ENCODE assay signal across 20 cellular contexts in genomic region chr7:157909370-157909769, GRCh38.
"Had no signal": no experiment of that assay in that cellular context is flagged by ENCODE, and none has a peak within 500 bp of the region (broad histone marks: within the 10 kb centered on the region; RNA-seq: fewer than 3 reads in every experiment).

No MANE protein-coding gene starts in this region.

- H3K4me1 Mint-ChIP-seq: stimulated activated memory B cell treated with anti-CD40 and anti-IgM and Interleukin-4, amounts not matched to agents 10 μg/mL and 1 μg/mL and 100 μg/mL, for 72 hours had no signal

- H3K36me3 Mint-ChIP-seq: stimulated activated memory B cell treated with anti-CD40 and anti-IgM and Interleukin-4, amounts not matched to agents 10 μg/mL and 1 μg/mL and 100 μg/mL, for 72 hours had no signal

- ATAC-seq: gastroesophageal sphincter; mucosa of descending colon; naive thymus-derived CD8-positive, alpha-beta T cell; pancreas; right lobe of liver; stimulated activated memory B cell treated with anti-CD40 and anti-IgM and Interleukin-4, amounts not matched to agents 10 μg/mL and 1 μg/mL and 100 μg/mL, for 72 hours had no signal

- H3K27me3 ChIP-seq: esophagus muscularis mucosa, gastroesophageal sphincter, pancreas, right lobe of liver, stomach, transverse colon had no signal

- H3K27ac Mint-ChIP-seq: stimulated activated memory B cell treated with anti-CD40 and anti-IgM and Interleukin-4, amounts not matched to agents 10 μg/mL and 1 μg/mL and 100 μg/mL, for 72 hours had no signal

- H3K36me3 ChIP-seq: esophagus muscularis mucosa, gastroesophageal sphincter, left ventricle myocardium inferior, pancreas, prostate gland, right lobe of liver, stomach, thoracic aorta, transverse colon had no signal

- H3K9me3 ChIP-seq: pancreas, prostate gland, right lobe of liver had no signal

- H3K27ac ChIP-seq: epithelial cell of prostate, esophagus muscularis mucosa, gastroesophageal sphincter, left ventricle myocardium inferior, pancreas, prostate gland, right lobe of liver, stomach, thoracic aorta, transverse colon had no signal

- H3K4me1 ChIP-seq: gastroesophageal sphincter, pancreas, prostate gland, right lobe of liver, transverse colon had no signal

- H3K27me3 Mint-ChIP-seq: naive thymus-derived CD8-positive, alpha-beta T cell had no signal

- DNase-seq: effector memory CD4-positive, alpha-beta T cell; glutamatergic neuron; islet precursor cell; left ventricle myocardium inferior; mesendoderm; mucosa of descending colon; naive thymus-derived CD8-positive, alpha-beta T cell; nucleus accumbens; pancreas; right lobe of liver; stimulated activated CD4-positive, alpha-beta T cell treated with anti-CD3 and anti-CD28 coated beads, Interleukin-4, amount 100 ng/mL, for 24 hours; stomach; substantia nigra; transverse colon had no signal

- H3K4me3 ChIP-seq: esophagus muscularis mucosa, gastroesophageal sphincter, left ventricle myocardium inferior, mucosa of descending colon, pancreas, prostate gland, right lobe of liver, stomach, thoracic aorta, transverse colon had no signal

- H3K4me3 Mint-ChIP-seq: naive thymus-derived CD8-positive, alpha-beta T cell; stimulated activated memory B cell treated with anti-CD40 and anti-IgM and Interleukin-4, amounts not matched to agents 10 μg/mL and 1 μg/mL and 100 μg/mL, for 72 hours had no signal
